Comparison of ENCODE assay signal across 1 cellular context in genomic region chr9:35518212-35518917, GRCh38.
TF ChIP-seq lines count a peak whose summit lies in the region.

No MANE protein-coding gene starts in this region.

TF ChIP-seq in HepG2, 621 proteins besides CTCF, POLR2A, EP300 and RAD21 (continued from another document and continues in another):
- TF ChIP-seq HBP1 (CRISPR knock-in tag; IDR thresholded peaks at IDR 0.05; ENCODE audit: low read depth) (no peak), MXI1 (IDR thresholded peaks at IDR 0.05; ENCODE audit: borderline replicate concordance, low read depth, low read length) (peak; percentile 92; the same call in 2 of the 3 replicates), SAP130 (CRISPR knock-in tag; IDR thresholded peaks at IDR 0.05; ENCODE audit: low read depth) (peak; percentile 98), MIER3 (CRISPR knock-in tag; IDR thresholded peaks at IDR 0.05; ENCODE audit: borderline replicate concordance) (peak; percentile 79; the same call in 1 of the 2 replicates), FOXK2 (IDR thresholded peaks at IDR 0.05) (peak; percentile 79), NCOA2 (CRISPR knock-in tag; IDR thresholded peaks at IDR 0.05) (peak; percentile 68), PITX1 (CRISPR knock-in tag; IDR thresholded peaks at IDR 0.05) (peak; percentile 42; the same call in 1 of the 2 replicates), ZNF12 (CRISPR knock-in tag; IDR thresholded peaks at IDR 0.05) (peak; percentile 58; the same call in 1 of the 2 replicates), REPIN1 (CRISPR knock-in tag; IDR thresholded peaks at IDR 0.05; ENCODE audit: borderline replicate concordance, low read depth) (peak; percentile 51; the same call in 1 of the 2 replicates), ZXDC (CRISPR knock-in tag; IDR thresholded peaks at IDR 0.05) (no peak), ZNF766 (CRISPR knock-in tag; IDR thresholded peaks at IDR 0.05; ENCODE audit: borderline replicate concordance) (no peak), HNF4A (CRISPR knock-in tag; IDR thresholded peaks at IDR 0.05) (peak; percentile 53; the same call in 1 of the 2 replicates), YEATS4 (CRISPR knock-in tag; IDR thresholded peaks at IDR 0.05; ENCODE audit: borderline replicate concordance) (peak; percentile 35; the same call in 1 of the 2 replicates), PLRG1 (conservative IDR thresholded peaks at IDR 0.05) (no peak), KMT2B (CRISPR knock-in tag; IDR thresholded peaks at IDR 0.05) (peak; percentile 46; the same call in 1 of the 2 replicates), TRIM24 (CRISPR knock-in tag; IDR thresholded peaks at IDR 0.05) (no peak), TP53 (CRISPR knock-in tag; conservative IDR thresholded peaks at IDR 0.05) (no peak), ERF (CRISPR knock-in tag; IDR thresholded peaks at IDR 0.05) (peak; percentile 55; the same call in 1 of the 2 replicates), ZNF646 (CRISPR knock-in tag; IDR thresholded peaks at IDR 0.05) (peak; percentile 52; the same call in 1 of the 2 replicates), FOXP1 (IDR thresholded peaks at IDR 0.05) (no peak), FOXP1 (CRISPR knock-in tag; IDR thresholded peaks at IDR 0.05) (peak; percentile 69; the same call in 1 of the 2 replicates), ZNF20 (CRISPR knock-in tag; IDR thresholded peaks at IDR 0.05) (no peak), DMTF1 (CRISPR knock-in tag; IDR thresholded peaks at IDR 0.05) (no peak), LCORL (IDR thresholded peaks at IDR 0.05) (peak; percentile 13; the same call in 1 of the 2 replicates), LCORL (CRISPR knock-in tag; IDR thresholded peaks at IDR 0.05) (peak; percentile 97), BATF2 (CRISPR knock-in tag; IDR thresholded peaks at IDR 0.05) (no peak), PHF21A (CRISPR knock-in tag; IDR thresholded peaks at IDR 0.05) (0 out of 2 replicates have a peak, but pooled peaks have one; percentile 60), RFXAP (CRISPR knock-in tag; IDR thresholded peaks at IDR 0.05; ENCODE audit: borderline replicate concordance) (peak; percentile 50; the same call in 1 of the 2 replicates), SIX4 (CRISPR knock-in tag; IDR thresholded peaks at IDR 0.05) (peak; percentile 54; the same call in 1 of the 2 replicates), ZNF563 (CRISPR knock-in tag; IDR thresholded peaks at IDR 0.05) (no peak), TBX3 (IDR thresholded peaks at IDR 0.05; ENCODE audit: borderline replicate concordance) (peak; percentile 48; the same call in 1 of the 2 replicates), ZEB1 (IDR thresholded peaks at IDR 0.05; ENCODE audit: insufficient replicate concordance, low read depth) (peak; percentile 95), U2AF2 (IDR thresholded peaks at IDR 0.05; ENCODE audit: low read depth, low read length) (no peak), ETV5 (CRISPR knock-in tag; IDR thresholded peaks at IDR 0.05; ENCODE audit: borderline replicate concordance) (peak; percentile 69; the same call in 1 of the 2 replicates), HDAC2 (CRISPR knock-in tag; IDR thresholded peaks at IDR 0.05) (peak; percentile 94), MYC (CRISPR knock-in tag; IDR thresholded peaks at IDR 0.05; ENCODE audit: borderline replicate concordance) (peak; percentile 35; the same call in 1 of the 2 replicates), GATAD1 (CRISPR knock-in tag; IDR thresholded peaks at IDR 0.05) (peak; percentile 31; the same call in 1 of the 2 replicates), RXRB (CRISPR knock-in tag; IDR thresholded peaks at IDR 0.05; ENCODE audit: borderline replicate concordance) (peak; percentile 78), ISL2 (CRISPR knock-in tag; IDR thresholded peaks at IDR 0.05) (peak; percentile 47; the same call in 1 of the 2 replicates)
- TF ChIP-seq, protein P1, sequence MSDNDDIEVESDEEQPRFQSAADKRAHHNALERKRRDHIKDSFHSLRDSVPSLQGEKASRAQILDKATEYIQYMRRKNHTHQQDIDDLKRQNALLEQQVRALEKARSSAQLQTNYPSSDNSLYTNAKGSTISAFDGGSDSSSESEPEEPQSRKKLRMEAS (IDR thresholded peaks at IDR 0.05) = peak; percentile 71
- TF ChIP-seq, protein P2, sequence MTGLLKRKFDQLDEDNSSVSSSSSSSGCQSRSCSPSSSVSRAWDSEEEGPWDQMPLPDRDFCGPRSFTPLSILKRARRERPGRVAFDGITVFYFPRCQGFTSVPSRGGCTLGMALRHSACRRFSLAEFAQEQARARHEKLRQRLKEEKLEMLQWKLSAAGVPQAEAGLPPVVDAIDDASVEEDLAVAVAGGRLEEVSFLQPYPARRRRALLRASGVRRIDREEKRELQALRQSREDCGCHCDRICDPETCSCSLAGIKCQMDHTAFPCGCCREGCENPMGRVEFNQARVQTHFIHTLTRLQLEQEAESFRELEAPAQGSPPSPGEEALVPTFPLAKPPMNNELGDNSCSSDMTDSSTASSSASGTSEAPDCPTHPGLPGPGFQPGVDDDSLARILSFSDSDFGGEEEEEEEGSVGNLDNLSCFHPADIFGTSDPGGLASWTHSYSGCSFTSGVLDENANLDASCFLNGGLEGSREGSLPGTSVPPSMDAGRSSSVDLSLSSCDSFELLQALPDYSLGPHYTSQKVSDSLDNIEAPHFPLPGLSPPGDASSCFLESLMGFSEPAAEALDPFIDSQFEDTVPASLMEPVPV (CRISPR knock-in tag; IDR thresholded peaks at IDR 0.05) = no peak
- TF ChIP-seq, protein P3, sequence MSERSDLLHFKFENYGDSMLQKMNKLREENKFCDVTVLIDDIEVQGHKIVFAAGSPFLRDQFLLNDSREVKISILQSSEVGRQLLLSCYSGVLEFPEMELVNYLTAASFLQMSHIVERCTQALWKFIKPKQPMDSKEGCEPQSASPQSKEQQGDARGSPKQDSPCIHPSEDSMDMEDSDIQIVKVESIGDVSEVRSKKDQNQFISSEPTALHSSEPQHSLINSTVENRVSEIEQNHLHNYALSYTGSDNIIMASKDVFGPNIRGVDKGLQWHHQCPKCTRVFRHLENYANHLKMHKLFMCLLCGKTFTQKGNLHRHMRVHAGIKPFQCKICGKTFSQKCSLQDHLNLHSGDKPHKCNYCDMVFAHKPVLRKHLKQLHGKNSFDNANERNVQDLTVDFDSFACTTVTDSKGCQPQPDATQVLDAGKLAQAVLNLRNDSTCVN (CRISPR knock-in tag; IDR thresholded peaks at IDR 0.05; ENCODE audit: borderline replicate concordance) = peak; percentile 81; the same call in 1 of the 2 replicates
